ENCODE assay signal across 14 cellular contexts in the genomic region with DNA sequence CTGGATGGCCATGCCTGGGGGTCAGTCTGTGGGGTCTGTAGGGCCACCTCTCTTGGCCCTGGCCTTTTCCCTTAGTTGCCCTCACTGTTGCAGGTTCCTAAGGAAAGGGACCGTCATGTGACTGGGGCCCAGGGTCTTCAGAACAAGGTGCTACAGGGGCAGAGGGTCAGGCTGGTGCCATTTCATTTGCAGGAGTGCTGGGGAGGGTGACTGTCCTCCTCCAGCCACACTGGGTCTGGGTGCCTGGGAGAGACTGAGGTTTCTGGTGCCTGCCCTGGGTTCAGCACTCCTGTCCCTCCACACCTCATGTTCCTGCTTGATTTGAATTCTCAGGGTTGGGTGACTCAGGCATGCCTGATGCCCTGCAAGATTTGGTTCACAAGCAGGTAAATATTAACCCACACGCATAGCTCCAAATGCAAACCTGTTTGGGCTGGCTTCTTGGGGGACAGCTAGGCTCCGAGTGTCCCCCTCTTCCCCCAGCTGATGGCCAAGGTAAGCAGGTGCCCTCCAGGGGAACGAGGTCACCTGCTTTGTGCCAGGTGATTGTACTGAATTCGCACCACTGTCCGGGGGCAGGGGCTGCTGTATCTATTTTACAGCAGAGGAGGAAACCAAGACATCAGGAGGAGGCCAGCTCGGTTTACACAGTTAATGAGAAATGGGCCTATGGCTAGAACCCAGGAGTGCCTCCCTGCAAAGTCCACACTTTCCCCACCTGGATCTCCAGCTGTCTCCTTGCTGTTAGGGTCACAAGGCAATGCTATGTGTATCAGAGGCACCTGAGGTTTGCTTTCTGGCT. TPM values are rescaled to one million over a fixed set of nuclear protein-coding genes. Genes with fewer than 3 reads are reported as not detected.
DNase-seq lines count a peak whose midpoint lies in the region; ATAC-seq, FAIRE-seq and TF ChIP-seq lines count a peak whose summit lies in the region.
"Had no signal": no experiment of that assay in that cellular context is flagged by ENCODE, and none has a peak within 500 bp of the region (broad histone marks: within the 10 kb centered on the region; RNA-seq: fewer than 3 reads in every experiment).

No MANE protein-coding gene starts in this region.

- H3K9me3 Mint-ChIP-seq in osteocyte (ENCODE audit: unreplicated experiment), result no peaks in the 10 kb centered on the region
- no peaks in the 10 kb centered on the region for H3K9me3 Mint-ChIP-seq in activated naive CD4-positive, alpha-beta T cell treated with anti-CD3 and anti-CD28 coated beads, Interleukin-2, amount 10 ng/mL, durations not matched to agents 7 days and 5 days
- H3K9me3 Mint-ChIP-seq: activated naive CD8-positive, alpha-beta T cell treated with anti-CD3 and anti-CD28 coated beads for 36 hours had no signal

- ATAC-seq in heart left ventricle, result no peak
- no peak for ATAC-seq in Right ventricle myocardium superior (ENCODE audit: poor library complexity)
- no peak for ATAC-seq in gastroesophageal sphincter
- no peak for ATAC-seq in HG02884 (IDR thresholded peaks at IDR 0.05; ENCODE audit: unreplicated experiment)
- no peak for ATAC-seq in SK-N-SH treated with all-trans-retinoic acid at 6 μM for 48 hours

- no peaks in the 10 kb centered on the region for H3K36me3 Mint-ChIP-seq in osteocyte (ENCODE audit: unreplicated experiment)
- H3K36me3 Mint-ChIP-seq in activated naive CD4-positive, alpha-beta T cell treated with anti-CD3 and anti-CD28 coated beads, Interleukin-2, amount 10 ng/mL, durations not matched to agents 7 days and 5 days, result no peaks in the 10 kb centered on the region
- H3K36me3 Mint-ChIP-seq: activated naive CD8-positive, alpha-beta T cell treated with anti-CD3 and anti-CD28 coated beads for 36 hours had no signal

- CTCF ChIA-PET in activated naive CD4-positive, alpha-beta T cell treated with anti-CD3 and anti-CD28 coated beads, Interleukin-2, amount 10 ng/mL, durations not matched to agents 7 days and 5 days (lab: Charles Lee), result interaction anchor here (0.8 kb wide), 1 partner anchor 120 kb away, joined by 3 read pairs; no protein-coding TSS in a partner anchor

- no peak for FAIRE-seq in frontal cortex (lab: Jason Lieb, UNC)
- FAIRE-seq: islet of Langerhans had no signal

- H3K27ac Mint-ChIP-seq in osteocyte (ENCODE audit: unreplicated experiment), result peak overlapping the region; percentile 96
- H3K27ac Mint-ChIP-seq in activated naive CD4-positive, alpha-beta T cell treated with anti-CD3 and anti-CD28 coated beads, Interleukin-2, amount 10 ng/mL, durations not matched to agents 7 days and 5 days, result no peak overlapping the region
- H3K27ac Mint-ChIP-seq: activated naive CD8-positive, alpha-beta T cell treated with anti-CD3 and anti-CD28 coated beads for 36 hours had no signal

- H3K4me3 ChIP-seq in heart left ventricle (no peak overlapping the region), gastroesophageal sphincter (no peak overlapping the region)

- H3K36me3 ChIP-seq in heart left ventricle (no peaks in the 10 kb centered on the region), gastroesophageal sphincter (no peaks in the 10 kb centered on the region)

- WGBS in heart left ventricle, 4 donors, result 87 to 92% (median 90%) methylated on average over 5 to 7 of the region's 7 CpGs
- WGBS in gastroesophageal sphincter (ENCODE audit: low coverage in 1 of 2), 2 donors, result 100% methylated on average over 1 of the region's 7 CpGs; no CpG with 5 or more reads in 1 of the 2 donors

- H3K4me3 Mint-ChIP-seq in osteocyte (ENCODE audit: unreplicated experiment), result no peak overlapping the region
- H3K4me3 Mint-ChIP-seq in activated naive CD4-positive, alpha-beta T cell treated with anti-CD3 and anti-CD28 coated beads, Interleukin-2, amount 10 ng/mL, durations not matched to agents 7 days and 5 days, result no peak overlapping the region
- H3K4me3 Mint-ChIP-seq: activated naive CD8-positive, alpha-beta T cell treated with anti-CD3 and anti-CD28 coated beads for 36 hours had no signal

- TF ChIP-seq CTCF in heart left ventricle (IDR thresholded peaks at IDR 0.05), result no peak
- no peak for TF ChIP-seq CTCF in gastroesophageal sphincter (IDR thresholded peaks at IDR 0.05)
- TF ChIP-seq CTCF in osteocyte (IDR thresholded peaks at IDR 0.05), result no peak

- intact Hi-C loops in heart left ventricle (cut with DNase I) (no loop called here), Right ventricle myocardium superior (cut with DNase I) (no loop called here)

- peaks cover 4 to 51% (median 35%) of the 10 kb centered on the region in 12 donors for H3K4me1 ChIP-seq in heart left ventricle
- H3K4me1 ChIP-seq in gastroesophageal sphincter, result peaks cover 7 to 91% (median 50%) of the 10 kb centered on the region in 3 donors

- H3K27me3 Mint-ChIP-seq in osteocyte (ENCODE audit: unreplicated experiment), result no peaks in the 10 kb centered on the region
- H3K27me3 Mint-ChIP-seq in activated naive CD4-positive, alpha-beta T cell treated with anti-CD3 and anti-CD28 coated beads, Interleukin-2, amount 10 ng/mL, durations not matched to agents 7 days and 5 days, result peaks cover 4% of the 10 kb centered on the region

- H3K27ac ChIP-seq in heart left ventricle (peak overlapping the region in 10 of 12 donors; percentile 30 to 97 (median 86)), gastroesophageal sphincter (peak overlapping the region; percentile 92 to 97 (median 96))

- TF ChIP-seq POLR2A in heart left ventricle (IDR thresholded peaks at IDR 0.05) (no peak), gastroesophageal sphincter (IDR thresholded peaks at IDR 0.05) (no peak)

- TF ChIP-seq EP300 in gastroesophageal sphincter (IDR thresholded peaks at IDR 0.05), result no peak

- H3K9me3 ChIP-seq in heart left ventricle (no peaks in the 10 kb centered on the region), gastroesophageal sphincter (no peaks in the 10 kb centered on the region)

- peaks cover 58% of the 10 kb centered on the region for H3K4me1 Mint-ChIP-seq in osteocyte (ENCODE audit: unreplicated experiment)
- no peaks in the 10 kb centered on the region for H3K4me1 Mint-ChIP-seq in activated naive CD4-positive, alpha-beta T cell treated with anti-CD3 and anti-CD28 coated beads, Interleukin-2, amount 10 ng/mL, durations not matched to agents 7 days and 5 days
- H3K4me1 Mint-ChIP-seq: activated naive CD8-positive, alpha-beta T cell treated with anti-CD3 and anti-CD28 coated beads for 36 hours had no signal

- no peak for DNase-seq in heart left ventricle
- no peak for DNase-seq in Right ventricle myocardium superior
- no peak for DNase-seq in osteocyte (ENCODE audit: extremely low spot score, unreplicated experiment)
- no peak for DNase-seq in frontal cortex (ENCODE audit: low spot score in 2 of 2)
- DNase-seq in activated naive CD4-positive, alpha-beta T cell treated with anti-CD3 and anti-CD28 coated beads, Interleukin-2, amount 10 ng/mL, durations not matched to agents 7 days and 5 days, result no peak
- DNase-seq: activated naive CD8-positive, alpha-beta T cell treated with anti-CD3 and anti-CD28 coated beads for 36 hours; DMS79; NCI-H1105 treated with DMSO at 0.1 percent for 48 hours; SW 1271 had no signal

- no peaks in the 10 kb centered on the region for H3K27me3 ChIP-seq in heart left ventricle
- no peaks in the 10 kb centered on the region for H3K27me3 ChIP-seq in gastroesophageal sphincter

TF ChIP-seq in SK-N-SH treated with all-trans-retinoic acid at 6 μM for 48 hours, 23 proteins besides CTCF, POLR2A, EP300 and RAD21 (continues in another document):
- TF ChIP-seq POU6F1 (CRISPR knock-in tag; IDR thresholded peaks at IDR 0.05; ENCODE audit: borderline replicate concordance, low read depth) (no peak), OSR1 (CRISPR knock-in tag; IDR thresholded peaks at IDR 0.05) (no peak), ZC3H10 (CRISPR knock-in tag; IDR thresholded peaks at IDR 0.05) (no peak), ZNF565 (CRISPR knock-in tag; conservative IDR thresholded peaks at IDR 0.05; ENCODE audit: low read depth) (no peak), CSRNP3 (CRISPR knock-in tag; IDR thresholded peaks at IDR 0.05) (no peak), ARNTL (CRISPR knock-in tag; IDR thresholded peaks at IDR 0.05; ENCODE audit: borderline replicate concordance, low read depth) (no peak), ZNF70 (CRISPR knock-in tag; IDR thresholded peaks at IDR 0.05) (no peak), TCF4 (CRISPR knock-in tag; IDR thresholded peaks at IDR 0.05; ENCODE audit: borderline replicate concordance) (no peak), BACH2 (CRISPR knock-in tag; IDR thresholded peaks at IDR 0.05; ENCODE audit: borderline replicate concordance) (no peak), CSDC2 (CRISPR knock-in tag; IDR thresholded peaks at IDR 0.05) (no peak)

RNA-seq across cellular contexts. Expression of gene ARHGEF10L, which starts 20.3 kb away (rescaled TPM):
- total RNA-seq in heart left ventricle (10 to 100 TPM; 44.6 to 72.8 (median 57.5) TPM), Right ventricle myocardium superior (55.6 TPM), gastroesophageal sphincter (10 to 100 TPM; 50.9 to 97.0 (median 80.3) TPM), osteocyte (24.0 and 26.0 TPM in 2 replicates), frontal cortex (25.7 TPM)
- polyA plus RNA-seq in heart left ventricle, result 10 to 100 TPM; 57.9 to 65.8 TPM
- total RNA-seq: activated CD8-positive, alpha-beta memory T cell treated with anti-CD3 and anti-CD28 coated beads for 36 hours; activated naive CD8-positive, alpha-beta T cell treated with anti-CD3 and anti-CD28 coated beads for 36 hours had no signal
